ENCODE assay signal across 8 cellular contexts in the genomic region with DNA sequence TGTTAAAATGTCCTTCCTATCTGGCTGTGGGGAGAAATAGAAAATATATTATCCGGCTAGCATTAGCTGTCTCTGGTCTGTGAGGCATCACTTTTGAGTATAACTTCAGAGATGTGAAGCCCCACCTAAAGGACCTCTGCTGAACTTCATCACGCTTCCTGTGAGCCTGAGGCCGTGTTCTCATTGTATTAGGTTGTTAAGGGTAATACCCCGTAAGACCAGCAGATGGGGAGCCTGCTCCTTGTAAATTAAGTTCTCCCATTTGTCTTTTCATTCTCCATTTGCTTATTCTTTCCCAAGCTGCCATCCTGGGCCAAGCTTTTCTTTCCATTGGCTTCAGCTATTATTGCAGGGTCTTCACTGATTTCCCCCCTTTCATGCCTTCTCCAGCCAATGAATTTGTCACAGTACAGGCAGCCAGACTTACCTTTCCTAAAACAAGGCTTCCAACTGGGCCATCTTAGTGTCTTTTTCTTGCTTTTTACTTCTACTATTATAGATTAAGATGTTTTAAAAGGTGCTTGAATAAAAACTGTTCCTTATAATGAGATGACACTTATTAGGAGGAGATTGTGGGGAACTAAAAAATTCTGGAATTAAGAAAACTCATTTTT. TPM values are rescaled to one million over a fixed set of nuclear protein-coding genes. Genes with fewer than 3 reads are reported as not detected.
DNase-seq lines count a peak whose midpoint lies in the region; ATAC-seq and TF ChIP-seq lines count a peak whose summit lies in the region.

No MANE protein-coding gene starts in this region.

- H3K27ac Mint-ChIP-seq in activated B cell treated with CpG ODN at 0.5 μM for 24 hours = peak overlapping the region; percentile 38

- no peak overlapping the region for H3K27ac ChIP-seq in C4-2B

- intact Hi-C loops in activated B cell treated with CpG ODN at 0.5 μM for 24 hours (cut with micrococcal nuclease) = loop anchor here (1.0 to 5.0 kb wide), 8 partner anchors 12 to 461 kb away; partner anchors contain the start of genes NIF3L1 and PPIL3
- intact Hi-C loops in left colon (cut with DNase I, micrococcal nuclease) = loop anchor here (5.0 to 10.0 kb wide), 3 partner anchors 166 to 276 kb away; no protein-coding TSS in a partner anchor

- peaks cover 74% of the 10 kb centered on the region for H3K36me3 Mint-ChIP-seq in activated B cell treated with CpG ODN at 0.5 μM for 24 hours (ENCODE audit: low read depth)

- POLR2A ChIA-PET in activated B cell treated with CpG ODN at 0.5 μM for 24 hours (lab: Charles Lee) = interaction anchor here (0.7 to 1.5 kb wide), 4 partner anchors 62 to 331 kb away, joined by 3 to 6 read pairs (median 3); partner anchors contain the start of gene ORC2

- H3K9me3 Mint-ChIP-seq in activated B cell treated with CpG ODN at 0.5 μM for 24 hours = no peaks in the 10 kb centered on the region

- ATAC-seq in HG03354 (IDR thresholded peaks at IDR 0.05; ENCODE audit: poor library complexity, severe bottlenecking, unreplicated experiment) (peak; percentile 100), activated B cell treated with CpG ODN at 0.5 μM for 24 hours (ENCODE audit: low read depth) (peak; percentile 100), left colon (peak; percentile 90)

- H3K4me1 Mint-ChIP-seq in activated B cell treated with CpG ODN at 0.5 μM for 24 hours = peaks cover 4% of the 10 kb centered on the region

- no peaks in the 10 kb centered on the region for H3K27me3 Mint-ChIP-seq in activated B cell treated with CpG ODN at 0.5 μM for 24 hours

- CTCF ChIA-PET in activated B cell treated with CpG ODN at 0.5 μM for 24 hours (lab: Charles Lee) = interaction anchor here (0.6 to 1.6 kb wide), 8 partner anchors 168 to 331 kb away, joined by 3 to 21 read pairs (median 3); no protein-coding TSS in a partner anchor

- TF ChIP-seq CTCF in C4-2B (conservative IDR thresholded peaks at IDR 0.05) (peak; percentile 83), activated B cell treated with CpG ODN at 0.5 μM for 24 hours (IDR thresholded peaks at IDR 0.05) (peak; percentile 30)

- no peak overlapping the region for H3K4me3 Mint-ChIP-seq in activated B cell treated with CpG ODN at 0.5 μM for 24 hours

- DNase-seq in GM19240 (ENCODE audit: insufficient read length, low spot score) (peak; percentile 72), NCI-H345 treated with DMSO at 0.1 percent for 48 hours (lab: John Stamatoyannopoulos, UW; ENCODE audit: unreplicated experiment) (peak; percentile 6), activated B cell treated with CpG ODN at 0.5 μM for 24 hours (no peak), left colon (peak; percentile 52 to 71)
- peak; percentile 78 for DNase-seq in central memory CD4-positive, alpha-beta T cell
- DNase-seq in stimulated activated CD4-positive, alpha-beta T cell treated with anti-CD3 and anti-CD28 coated beads, TNF-alpha, amount 100 ng/mL, for 1 hour (ENCODE audit: low read depth in 3 of 3, low spot score in 1 of 3) = peak; percentile 13 to 40 (median 39)

RNA-seq across cellular contexts. Expression of gene NIF3L1, which starts 12.4 kb away (rescaled TPM):
- total RNA-seq in activated B cell treated with CpG ODN at 0.5 μM for 24 hours (32.2 and 32.3 TPM in 2 replicates), left colon (10 to 100 TPM; 19.5 to 27.2 TPM)

RNA-seq across cellular contexts. Expression of gene PPIL3, which starts 12.7 kb away (rescaled TPM):
- total RNA-seq in activated B cell treated with CpG ODN at 0.5 μM for 24 hours = 43.5 and 52.5 TPM in 2 replicates
- 10 to 100 TPM; 22.9 to 29.4 TPM for total RNA-seq in left colon

RNA-seq across cellular contexts. Expression of gene CLK1, which starts 37.1 kb away (rescaled TPM):
- 173 and 203 TPM in 2 replicates for total RNA-seq in activated B cell treated with CpG ODN at 0.5 μM for 24 hours
- 10 to 100 TPM; 60.3 to 61.9 TPM for total RNA-seq in left colon
